Comparison of ENCODE assay signal across 17 cellular contexts in genomic region chr10:97171001-97171400, GRCh38. TPM values are rescaled to one million over a fixed set of nuclear protein-coding genes. Genes with fewer than 3 reads are reported as not detected.
A peak's percentile ranks its signal among the peaks of the same experiment; 100 is the strongest.
DNase-seq lines count a peak whose midpoint lies in the region; ATAC-seq, FAIRE-seq and TF ChIP-seq lines count a peak whose summit lies in the region.
"Had no signal": no experiment of that assay in that cellular context is flagged by ENCODE, and none has a peak within 500 bp of the region (broad histone marks: within the 10 kb centered on the region; RNA-seq: fewer than 3 reads in every experiment).

No MANE protein-coding gene starts in this region.

- TF ChIP-seq CTCF in VCaP (conservative IDR thresholded peaks at IDR 0.05) (no peak), HepG2 (CRISPR knock-in tag; IDR thresholded peaks at IDR 0.05) (no peak), thoracic aorta (IDR thresholded peaks at IDR 0.05) (no peak)

- TF ChIP-seq POLR2A in HepG2 (IDR thresholded peaks at IDR 0.05; ENCODE audit: insufficient read depth in 1 of 2, low read depth in 2 of 2, low read length in 2 of 2) = no peak

- H2AFZ ChIP-seq in HepG2 (ENCODE audit: low read length) = no peak overlapping the region
- H2AFZ ChIP-seq: GM23248 had no signal

- H3K4me3 ChIP-seq in HepG2 (replicated peaks in 1 of 3; ENCODE audit: insufficient read depth in 1 of 3, low read depth in 2 of 3, low read length in 3 of 3) = no peak overlapping the region
- peak overlapping the region; percentile 31 for H3K4me3 ChIP-seq in thoracic aorta
- no peak overlapping the region for H3K4me3 ChIP-seq in H7 (ENCODE audit: insufficient read depth, low read depth, low read length)
- H3K4me3 ChIP-seq: GM23248, Peyer's patch had no signal

- peak overlapping the region; percentile 60 for H3K27ac ChIP-seq in KOPT-K1 (ENCODE audit: low read depth, low read length, poor library complexity, severe bottlenecking)
- peak overlapping the region; percentile 75 for H3K27ac ChIP-seq in VCaP
- H3K27ac ChIP-seq in HepG2 (ENCODE audit: extremely low read length, insufficient read depth, low read length) = no peak overlapping the region
- H3K27ac ChIP-seq in thoracic aorta = no peak overlapping the region
- H3K27ac ChIP-seq: GM23248, Peyer's patch had no signal

- H3K9me3 ChIP-seq in KOPT-K1 (ENCODE audit: insufficient read depth, low read length, poor library complexity, severe bottlenecking) = no peaks in the 10 kb centered on the region
- H3K9me3 ChIP-seq in HepG2 (ENCODE audit: low read length) = no peaks in the 10 kb centered on the region
- no peaks in the 10 kb centered on the region for H3K9me3 ChIP-seq in thoracic aorta
- H3K9me3 ChIP-seq: Peyer's patch had no signal

- FAIRE-seq in HepG2 (lab: Jason Lieb, UNC) = no peak
- FAIRE-seq: G401.6, GM12892 had no signal

- no TSS peak for BruUV-seq in HepG2 (replicated peaks; lab: Mats Ljungman, UMichigan)

- H3K27me3 ChIP-seq in HepG2 (ENCODE audit: control insufficient read depth in 1 of 2, insufficient read depth in 2 of 2, low read length in 2 of 2) = peaks cover 5 to 64% of the 10 kb centered on the region in 2 experiments
- H3K27me3 ChIP-seq in thoracic aorta (replicated peaks; ENCODE audit: insufficient read depth) = no peaks in the 10 kb centered on the region
- H3K27me3 ChIP-seq in H7 (ENCODE audit: control insufficient read depth, insufficient read depth, low read length) = no peaks in the 10 kb centered on the region
- H3K27me3 ChIP-seq: Peyer's patch had no signal

- TF ChIP-seq RAD21 in HepG2 (CRISPR knock-in tag; IDR thresholded peaks at IDR 0.05) = no peak

- no peak for TF ChIP-seq EP300 in HepG2 (IDR thresholded peaks at IDR 0.05; ENCODE audit: low read depth in 2 of 2, low read length in 2 of 2)
- TF ChIP-seq EP300 in HepG2 (CRISPR knock-in tag; IDR thresholded peaks at IDR 0.05; ENCODE audit: borderline replicate concordance) = no peak

- H3K9ac ChIP-seq in HepG2 (ENCODE audit: insufficient read depth, low read depth, low read length) = no peak overlapping the region
- H3K9ac ChIP-seq: GM23248 had no signal

- DNase-seq in HepG2 (ENCODE audit: low spot score) = no peak
- no peak for DNase-seq in thoracic aorta (ENCODE audit: low spot score)
- no peak for DNase-seq in OCI-M2 (lab: John Stamatoyannopoulos, UW; ENCODE audit: unreplicated experiment)
- no peak for DNase-seq in H7
- DNase-seq in NCI-H2196 (lab: John Stamatoyannopoulos, UW; ENCODE audit: unreplicated experiment) = no peak
- DNase-seq: GM23248, NCI-H146, NCI-H2081 treated with DMSO at 0.1 percent for 48 hours, NCI-H446 treated with DMSO at 0.1 percent for 48 hours, NCI-H748 treated with DMSO at 0.1 percent for 48 hours, SHP77 had no signal

- 32% methylated on average over 11 of the region's 13 CpGs for WGBS in HepG2 (ENCODE audit: low lambda C conversion rate)

- intact Hi-C loops in HepG2 (cut with micrococcal nuclease; ENCODE audit: unreplicated experiment) = no loop called here

- POLR2A ChIA-PET in HepG2 (lab: Yijun Ruan, JAX) = no interaction called here

- ATAC-seq in HepG2 (no peak), thoracic aorta (ENCODE audit: insufficient number of reproducible peaks, low FRiP score, low read depth) (no peak)

- H3K36me3 ChIP-seq in KOPT-K1 (ENCODE audit: insufficient read depth, low read length) (peaks cover 63% of the 10 kb centered on the region), HepG2 (replicated peaks in 1 of 2; ENCODE audit: control insufficient read depth in 1 of 2, insufficient read depth in 2 of 2, low read length in 2 of 2) (no peaks in the 10 kb centered on the region), thoracic aorta (no peaks in the 10 kb centered on the region), H7 (replicated peaks; ENCODE audit: control insufficient read depth, insufficient read depth, low read length) (no peaks in the 10 kb centered on the region)
- H3K36me3 ChIP-seq: Peyer's patch had no signal

- in situ Hi-C loops in HepG2 (cut with HindIII; ENCODE audit: extremely low pct_ligation_motif_present, low pct_unique_long_range_greater_than_20kb) = no loop called here

- H3K4me1 ChIP-seq in HepG2 (ENCODE audit: insufficient read depth, low read length) (peaks cover 27% of the 10 kb centered on the region; the same call in 1 of the 2 replicates), thoracic aorta (ENCODE audit: control insufficient read depth in 1 of 2, low read depth in 2 of 2) (peaks cover 0 to 7% of the 10 kb centered on the region in 2 donors)
- H3K4me1 ChIP-seq: Peyer's patch had no signal

- no peaks in the 10 kb centered on the region for H4K20me1 ChIP-seq in HepG2 (ENCODE audit: insufficient read depth, low read length)

- CTCF ChIA-PET in HepG2 (lab: Yijun Ruan, JAX; ENCODE audit: low intra/inter-chr PET ratio, low total read pairs) = no interaction called here

- H3K79me2 ChIP-seq in HepG2 (ENCODE audit: insufficient read depth, low read length) = no peaks in the 10 kb centered on the region

- 0 out of 2 replicates have a peak overlapping the region, but pooled peaks have one; percentile 48 for H3K4me2 ChIP-seq in HepG2 (ENCODE audit: low read depth, low read length)

TF ChIP-seq in HepG2, 621 proteins besides CTCF, POLR2A, EP300 and RAD21 (continues in another document):
- TF ChIP-seq MEIS1 (CRISPR knock-in tag; IDR thresholded peaks at IDR 0.05; ENCODE audit: borderline replicate concordance) (no peak), ATAD3A (CRISPR knock-in tag; IDR thresholded peaks at IDR 0.05) (no peak), ZNF687 (CRISPR knock-in tag; IDR thresholded peaks at IDR 0.05) (no peak), ZNF562 (CRISPR knock-in tag; IDR thresholded peaks at IDR 0.05; ENCODE audit: borderline replicate concordance) (no peak)

RNA-seq across cellular contexts. Expression of gene SLIT1, which starts 14.8 kb away (rescaled TPM):
- total RNA-seq in HepG2 (2016; rRNA removed; fragmentation: Illumina TruSeq; extraction: Trizol) (0.07 and 0.33 TPM in 2 replicates), thoracic aorta (under 1 TPM; 0.14 to 0.35 TPM)
- 0.09 TPM in 1 of 2 replicates, not detected in the other for total RNA-seq in HepG2 (2016; cell fraction: cytosol; rRNA removed; fragmentation: Illumina TruSeq; extraction: Trizol; ENCODE audit: low read depth)
- total RNA-seq in HepG2 (2016; cell fraction: insoluble cytoplasmic fraction; rRNA removed; fragmentation: Illumina TruSeq; extraction: Trizol) = 0.03 and 0.06 TPM in 2 replicates
- total RNA-seq in HepG2 (2016; cell fraction: membrane; rRNA removed; fragmentation: Illumina TruSeq; extraction: Trizol) = 0.07 and 0.09 TPM in 2 replicates
- total RNA-seq in HepG2 (2016; cell fraction: nucleus; rRNA removed; fragmentation: Illumina TruSeq; extraction: Trizol) = 0.43 and 0.72 TPM in 2 replicates
- 0.09 and 0.22 TPM in 2 replicates for polyA plus RNA-seq in HepG2 (2011; rRNA removed)
- 0.05 TPM in 2 replicates for polyA plus RNA-seq in HepG2 (2011; cell fraction: cytosol; rRNA removed)
- polyA plus RNA-seq in HepG2 (2011; cell fraction: nucleus; rRNA removed) = 0.52 and 0.96 TPM in 2 replicates
- 0.17 and 0.23 TPM in 2 replicates for polyA plus RNA-seq in HepG2 (2012)
- 0.12 TPM in 1 of 2 replicates, not detected in the other for polyA plus RNA-seq in HepG2 (2016; cell fraction: cytosol; fragmentation: Illumina TruSeq; extraction: Trizol; ENCODE audit: low read depth)
- polyA plus RNA-seq in HepG2 (2016; cell fraction: insoluble cytoplasmic fraction; fragmentation: Illumina TruSeq; extraction: Trizol; ENCODE audit: low read depth) = 0.17 TPM in 1 of 2 replicates, not detected in the other
- 0.05 TPM in 1 of 2 replicates, not detected in the other for polyA plus RNA-seq in HepG2 (2016; cell fraction: membrane; fragmentation: Illumina TruSeq; extraction: Trizol; ENCODE audit: low read depth)
- polyA plus RNA-seq in HepG2 (2016; cell fraction: nucleus; fragmentation: Illumina TruSeq; extraction: Trizol; ENCODE audit: insufficient read depth, low read depth) = 0.11 TPM in 1 of 2 replicates, not detected in the other
- polyA minus RNA-seq in HepG2 (2011; rRNA and poly(A)+ RNA removed; ENCODE audit: low replicate concordance) = 0.05 and 2.2 TPM in 2 replicates
- 0.59 TPM in 1 of 2 replicates, not detected in the other for polyA minus RNA-seq in HepG2 (2011; cell fraction: cytosol; rRNA and poly(A)+ RNA removed)
- 1.6 and 1.8 TPM in 2 replicates for polyA minus RNA-seq in HepG2 (2011; cell fraction: nucleus; rRNA and poly(A)+ RNA removed)
- 0.28 and 1.6 TPM in 2 replicates for total RNA-seq in H7 (2014; rRNA removed; shearing (Covaris generic))
- total RNA-seq: GM23248, HT1080 had no signal
- polyA plus RNA-seq: GM23248 had no signal

Comparison
In these comparisons a context has a peak if more than half of its experiments do, and no peak if none do; other contexts are left out.
1. H3K27ac ChIP-seq: peak in KOPT-K1 (single experiment) and VCaP (single experiment); none in HepG2 (single experiment) and thoracic aorta (0 of 2).